25 cellular contexts compared by ENCODE assay signal in the genomic region with DNA sequence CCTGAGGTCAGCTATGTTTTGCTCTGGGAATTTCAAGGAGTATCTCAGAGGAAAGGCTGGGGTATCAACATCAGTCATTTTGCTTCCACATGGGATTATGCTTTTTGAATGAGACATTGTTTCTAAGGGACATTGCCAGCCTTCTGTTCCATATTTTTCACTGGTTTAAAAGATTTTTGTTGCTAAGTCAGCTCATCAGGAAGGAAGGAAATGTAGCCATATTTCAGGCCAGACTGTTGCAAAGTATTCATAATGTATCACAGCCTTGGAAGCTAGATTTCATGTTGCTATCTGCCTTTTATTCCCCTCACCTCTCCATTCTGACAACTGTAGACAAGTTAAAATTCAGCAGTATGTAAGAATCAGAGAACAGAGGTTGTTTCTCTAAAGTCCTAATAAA.
"Had no signal": no experiment of that assay in that cellular context is flagged by ENCODE, and none has a peak within 500 bp of the region (broad histone marks: within the 10 kb centered on the region; RNA-seq: fewer than 3 reads in every experiment).

No MANE protein-coding gene starts in this region.

- H3K27ac Mint-ChIP-seq: activated CD8-positive, alpha-beta T cell treated with anti-CD3 and anti-CD28 coated beads, Interleukin-2, amount 10 ng/mL, durations not matched to agents 7 days and 5 days; activated naive CD8-positive, alpha-beta T cell treated with anti-CD3 and anti-CD28 coated beads, Interleukin-2, amount 50 U/mL, for 24 hours; activated T-helper 1 cell treated with anti-CD3 and anti-CD28 coated beads, Interleukin-12 subunit alpha, Interleukin-12 subunit beta, Interleukin-2, Interleukin-4 antibody, amounts not matched to agents 30 ng/mL and 10 ng/mL and 1 ng/mL, durations not matched to agents 14 hours and 24 hours and 36 hours; effector memory CD8-positive, alpha-beta T cell; immature natural killer cell; naive thymus-derived CD4-positive, alpha-beta T cell had no signal

- H3K4me1 Mint-ChIP-seq: activated naive CD8-positive, alpha-beta T cell treated with anti-CD3 and anti-CD28 coated beads, Interleukin-2, amount 50 U/mL, for 24 hours; neural crest cell had no signal

- H3K27me3 Mint-ChIP-seq: activated naive CD8-positive, alpha-beta T cell treated with anti-CD3 and anti-CD28 coated beads, Interleukin-2, amount 50 U/mL, for 24 hours; effector memory CD8-positive, alpha-beta T cell; naive thymus-derived CD4-positive, alpha-beta T cell had no signal

- ATAC-seq: activated CD8-positive, alpha-beta T cell treated with anti-CD3 and anti-CD28 coated beads, Interleukin-2, amount 10 ng/mL, durations not matched to agents 7 days and 5 days; activated naive CD8-positive, alpha-beta T cell treated with anti-CD3 and anti-CD28 coated beads, Interleukin-2, amount 50 U/mL, for 24 hours; body of pancreas; effector memory CD8-positive, alpha-beta T cell; left lobe of liver; lower lobe of right lung; naive thymus-derived CD4-positive, alpha-beta T cell; upper lobe of right lung had no signal

- H3K4me3 Mint-ChIP-seq: activated CD8-positive, alpha-beta T cell treated with anti-CD3 and anti-CD28 coated beads, Interleukin-2, amount 10 ng/mL, durations not matched to agents 7 days and 5 days; activated naive CD8-positive, alpha-beta T cell treated with anti-CD3 and anti-CD28 coated beads, Interleukin-2, amount 50 U/mL, for 24 hours; activated T-helper 1 cell treated with anti-CD3 and anti-CD28 coated beads, Interleukin-12 subunit alpha, Interleukin-12 subunit beta, Interleukin-2, Interleukin-4 antibody, amounts not matched to agents 30 ng/mL and 10 ng/mL and 1 ng/mL, durations not matched to agents 14 hours and 24 hours and 36 hours; effector memory CD8-positive, alpha-beta T cell; immature natural killer cell; naive thymus-derived CD4-positive, alpha-beta T cell; neural crest cell had no signal

- H3K27me3 ChIP-seq: body of pancreas, dorsolateral prefrontal cortex, hepatocyte, spleen, upper lobe of right lung had no signal

- H2AFZ ChIP-seq: hepatocyte had no signal

- H3K9me3 Mint-ChIP-seq: activated naive CD8-positive, alpha-beta T cell treated with anti-CD3 and anti-CD28 coated beads, Interleukin-2, amount 50 U/mL, for 24 hours; activated T-helper 1 cell treated with anti-CD3 and anti-CD28 coated beads, Interleukin-12 subunit alpha, Interleukin-12 subunit beta, Interleukin-2, Interleukin-4 antibody, amounts not matched to agents 30 ng/mL and 10 ng/mL and 1 ng/mL, durations not matched to agents 14 hours and 24 hours and 36 hours; effector memory CD8-positive, alpha-beta T cell; immature natural killer cell; neural crest cell had no signal

- H3K79me2 ChIP-seq: hepatocyte had no signal

- H3K9me3 ChIP-seq: body of pancreas, lower lobe of right lung, spleen, upper lobe of right lung had no signal

- H3K36me3 ChIP-seq: lower lobe of right lung, spleen, upper lobe of right lung, WERI-Rb-1 had no signal

- H3K4me2 ChIP-seq: hepatocyte had no signal

- H3K36me3 Mint-ChIP-seq: immature natural killer cell had no signal

- H3K27ac ChIP-seq: body of pancreas, dorsolateral prefrontal cortex, hepatocyte, lower lobe of right lung, spleen, upper lobe of right lung, WERI-Rb-1 had no signal

- H3K4me1 ChIP-seq: body of pancreas, lower lobe of right lung, upper lobe of right lung had no signal

- DNase-seq: activated CD4-positive, alpha-beta T cell treated with anti-CD3 and anti-CD28 coated beads for 1 hour; activated CD4-positive, alpha-beta T cell treated with anti-CD3 and anti-CD28 coated beads, Interleukin-2, amount 50 U/mL, for 1 hour; activated CD8-positive, alpha-beta T cell treated with anti-CD3 and anti-CD28 coated beads, Interleukin-2, amount 10 ng/mL, durations not matched to agents 7 days and 5 days; activated gamma-delta T cell; activated naive CD4-positive, alpha-beta T cell treated with anti-CD3 and anti-CD28 coated beads, Interleukin-2, amount 50 U/mL, for 16 hours; activated naive CD8-positive, alpha-beta T cell treated with anti-CD3 and anti-CD28 coated beads, Interleukin-2, amount 50 U/mL, for 24 hours; body of pancreas; caudate nucleus; dorsolateral prefrontal cortex; effector memory CD8-positive, alpha-beta T cell; glutamatergic neuron; immature natural killer cell; lower lobe of right lung; naive thymus-derived CD4-positive, alpha-beta T cell; occipital lobe; spleen; stimulated activated CD4-positive, alpha-beta T cell treated with anti-CD3 and anti-CD28 coated beads, Interleukin-4, amount 100 ng/mL, for 24 hours; stimulated activated naive CD4-positive, alpha-beta T cell treated with Interleukin-2 at 50 U/mL for 16 hours; T-helper 1 cell; upper lobe of right lung; WERI-Rb-1 had no signal

- H3K4me3 ChIP-seq: body of pancreas, dorsolateral prefrontal cortex, hepatocyte, lower lobe of right lung, spleen, upper lobe of right lung had no signal
